8 cellular contexts compared by ENCODE assay signal in the genomic region with DNA sequence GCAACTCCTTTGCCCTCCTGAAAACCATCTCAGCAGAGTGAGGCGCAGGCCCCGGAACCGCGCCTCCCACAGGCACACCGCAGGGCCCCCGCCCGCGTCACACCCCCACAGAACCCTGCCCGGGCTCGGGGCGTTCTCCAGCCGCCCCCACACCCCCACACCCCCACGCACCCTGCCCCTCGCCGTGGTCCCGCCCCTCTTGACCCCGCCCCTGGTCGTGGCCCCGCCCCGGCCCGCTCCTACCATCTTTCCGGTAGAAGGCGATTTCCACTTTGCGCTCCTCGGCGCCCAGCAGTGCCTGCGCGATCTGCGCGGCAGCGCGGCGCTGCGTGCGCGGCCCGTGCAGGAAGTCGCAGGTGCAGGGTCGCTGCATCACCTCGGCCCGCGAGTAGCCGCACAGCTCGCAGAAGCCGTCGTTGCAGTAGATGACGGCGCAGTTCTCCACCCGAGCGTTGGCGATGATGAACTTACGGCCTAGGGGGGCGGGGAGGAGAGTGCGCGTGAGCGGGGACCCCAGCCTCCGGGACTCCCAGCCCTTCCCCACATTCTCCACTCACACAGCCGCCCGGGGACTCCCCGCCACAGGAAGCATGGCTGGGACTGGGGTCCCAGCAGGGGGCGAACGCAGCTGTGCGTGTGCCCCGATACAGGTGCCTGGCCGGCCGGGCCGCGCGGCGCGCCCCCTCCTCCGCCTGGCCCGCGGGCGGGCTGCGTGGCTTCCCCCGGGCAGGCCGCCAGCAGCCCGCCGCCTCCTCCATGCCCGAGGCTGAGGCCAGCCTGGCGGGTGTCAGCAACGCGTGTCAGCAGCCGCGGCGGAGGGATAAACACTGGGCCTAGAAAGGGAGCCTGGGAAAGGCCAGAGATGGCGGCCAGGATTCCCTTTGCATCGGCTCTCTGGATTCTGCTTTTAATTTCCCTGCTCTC. TPM values are rescaled to one million over a fixed set of nuclear protein-coding genes. Genes with fewer than 3 reads are reported as not detected.
DNase-seq lines count a peak whose midpoint lies in the region; ATAC-seq and TF ChIP-seq lines count a peak whose summit lies in the region.

No MANE protein-coding gene starts in this region.

- peaks cover 24% of the 10 kb centered on the region for H3K27me3 ChIP-seq in CD4-positive, alpha-beta T cell (ENCODE audit: control insufficient read depth, insufficient read depth, low read length)
- peaks cover 43% of the 10 kb centered on the region for H3K27me3 ChIP-seq in IMR-90 (ENCODE audit: control insufficient read depth, insufficient read depth, low read length)

- no peak overlapping the region for H4K8ac ChIP-seq in IMR-90 (ENCODE audit: low read depth in 2 of 2, low read length in 2 of 2)

- H4K20me1 ChIP-seq in IMR-90 (ENCODE audit: insufficient read depth, low read length) = no peaks in the 10 kb centered on the region; the same call in 1 of the 2 replicates

- peaks cover 60% of the 10 kb centered on the region for H3K4me1 Mint-ChIP-seq in CD4-positive, alpha-beta T cell (ENCODE audit: low read depth)
- peaks cover 30 to 35% of the 10 kb centered on the region in 2 donors for H3K4me1 Mint-ChIP-seq in immature natural killer cell

- H3K27ac Mint-ChIP-seq in CD4-positive, alpha-beta T cell = peak overlapping the region; percentile 91
- peak overlapping the region in 4 of 6 donors; percentile 40 to 59 (median 55) for H3K27ac Mint-ChIP-seq in immature natural killer cell

- H2AK5ac ChIP-seq in IMR-90 (ENCODE audit: low read depth, low read length) = no peak overlapping the region

- peak; percentile 76 to 86 (median 81) for DNase-seq in CD4-positive, alpha-beta T cell
- DNase-seq in IMR-90 (peak; percentile 25), T-helper 1 cell (peak; percentile 71 to 85 (median 80)), astrocyte of the cerebellum (ENCODE audit: low read depth) (no peak), immature natural killer cell (peak; percentile 65 to 75 (median 68))
- peak; percentile 56 to 63 for DNase-seq in stimulated activated CD4-positive, alpha-beta T cell treated with anti-CD3 and anti-CD28 coated beads, Interleukin-1b, Interleukin-23, amount 100 ng/mL, for 1 hour (ENCODE audit: low read depth in 2 of 2)

- H3K4me3 ChIP-seq in IMR-90 (ENCODE audit: insufficient read depth, low read depth, low read length) (peak overlapping the region; percentile 25), astrocyte of the cerebellum (ENCODE audit: low read depth, low read length) (peak overlapping the region; percentile 19)

- no peaks in the 10 kb centered on the region for H3K9me3 ChIP-seq in CD4-positive, alpha-beta T cell (ENCODE audit: control insufficient read depth, low read length)
- H3K9me3 ChIP-seq in IMR-90 (ENCODE audit: control insufficient read depth, insufficient read depth, low read length) = no peaks in the 10 kb centered on the region

- intact Hi-C loops in CD4-positive, alpha-beta T cell (cut with DNase I, micrococcal nuclease) = loop anchor here (5.0 to 10.0 kb wide), 2 partner anchors 38 to 110 kb away; partner anchors contain the start of genes AGAP3 (in 1 of the 2), FASTK (in 1 of the 2) and TMUB1 (in 1 of the 2)
- intact Hi-C loops in IMR-90 (cut with micrococcal nuclease) = no loop called here

- H2BK120ac ChIP-seq in IMR-90 (ENCODE audit: low read depth, low read length) = no peak overlapping the region

- H3K79me1 ChIP-seq in IMR-90 (ENCODE audit: low read depth in 1 of 2, low read length in 2 of 2) = no peaks in the 10 kb centered on the region

- H4K5ac ChIP-seq in IMR-90 (ENCODE audit: low read depth, low read length) = no peak overlapping the region

- peak overlapping the region; percentile 90 for H3K4me3 Mint-ChIP-seq in CD4-positive, alpha-beta T cell
- peak overlapping the region; percentile 77 to 87 (median 84) for H3K4me3 Mint-ChIP-seq in immature natural killer cell

- peak overlapping the region; percentile 63 for H3K27ac ChIP-seq in CD4-positive, alpha-beta T cell (ENCODE audit: low read depth, low read length)
- H3K27ac ChIP-seq in IMR-90 (ENCODE audit: insufficient read depth, low read length) = no peak overlapping the region

- H3K4ac ChIP-seq in IMR-90 (ENCODE audit: low read depth, low read length) = no peak overlapping the region

- no TSS peak for BruUV-seq in IMR-90 (replicated peaks; lab: Mats Ljungman, UMichigan)

- H2BK20ac ChIP-seq in IMR-90 (ENCODE audit: low read depth, low read length) = no peak overlapping the region

- H3K18ac ChIP-seq in IMR-90 (ENCODE audit: low read depth, low read length) = no peak overlapping the region; the same call in 1 of the 2 replicates

- peak; percentile 24 for TF ChIP-seq CTCF in CD4-positive, alpha-beta T cell (IDR thresholded peaks at IDR 0.05)
- 0 out of 2 replicates have a peak, but pooled peaks have one; percentile 26 for TF ChIP-seq CTCF in IMR-90 (conservative IDR thresholded peaks at IDR 0.05; ENCODE audit: low read depth, low read length)
- TF ChIP-seq CTCF in astrocyte of the cerebellum (IDR thresholded peaks at IDR 0.05; ENCODE audit: low read depth, low read length, missing control alignments) = peak; percentile 2

- no peak overlapping the region for H3K56ac ChIP-seq in IMR-90 (ENCODE audit: extremely low read depth, insufficient read depth, low read length)

- no peaks in the 10 kb centered on the region for H3K36me3 Mint-ChIP-seq in CD4-positive, alpha-beta T cell (ENCODE audit: low read depth)
- H3K36me3 Mint-ChIP-seq in immature natural killer cell = peaks cover 0 to 4% (median 3%) of the 10 kb centered on the region in 3 donors

- H3K23ac ChIP-seq in IMR-90 (ENCODE audit: low read depth, low read length) = no peak overlapping the region

- in situ Hi-C loops in IMR-90 (cut with MboI; ENCODE audit: low sequenced_read_pairs) (loop anchor here (25.0 kb wide), 1 partner anchor 562 kb away; a partner anchor contains a TSS), astrocyte of the cerebellum (cut with HindIII; ENCODE audit: low sequenced_read_pairs) (no loop called here)

- dilution Hi-C loops in IMR-90 (cut with HindIII; ENCODE audit: low sequenced_read_pairs, unreplicated experiment) = no loop called here

- 0 out of 2 replicates have a peak overlapping the region, but pooled peaks have one; percentile 24 for H3K9ac ChIP-seq in IMR-90 (ENCODE audit: low read depth, low read length)

- POLR2A ChIA-PET in CD4-positive, alpha-beta T cell (lab: Charles Lee) = interaction anchor here (0.6 to 3.3 kb wide), 10 partner anchors 10 to 534 kb away, joined by 3 to 20 read pairs (median 5); partner anchors contain the start of gene ABCB8
- POLR2A ChIA-PET in IMR-90 (lab: Charles Lee; ENCODE audit: unreplicated experiment) = no interaction called here

- peak overlapping the region; percentile 71; the same call in 1 of the 2 replicates for H3K4me2 ChIP-seq in IMR-90 (ENCODE audit: low read depth, low read length)

- H3K9me3 Mint-ChIP-seq in CD4-positive, alpha-beta T cell = no peaks in the 10 kb centered on the region
- H3K9me3 Mint-ChIP-seq in immature natural killer cell = peaks cover 0 to 4% (median 0%) of the 10 kb centered on the region in 6 donors

- peak overlapping the region; percentile 75 for H2AFZ ChIP-seq in IMR-90 (replicated peaks; ENCODE audit: low read length, poor library complexity)

- no peak for TF ChIP-seq POLR2A in IMR-90 (IDR thresholded peaks at IDR 0.05; ENCODE audit: low read depth, low read length)

- no peak for TF ChIP-seq RAD21 in IMR-90 (IDR thresholded peaks at IDR 0.05; ENCODE audit: low read length)

- peaks cover 31% of the 10 kb centered on the region; the same call in 1 of the 2 replicates for H3K4me1 ChIP-seq in IMR-90 (ENCODE audit: control insufficient read depth, insufficient read depth, low read length)

- peak overlapping the region; percentile 42 for H2AK9ac ChIP-seq in IMR-90 (replicated peaks; ENCODE audit: low read depth, low read length, poor library complexity)

- WGBS in IMR-90 (ENCODE audit: extremely low coverage in 2 of 2, insufficient read length in 1 of 2), 2 experiments = 2% methylated on average over 43 of the region's 89 CpGs; no CpG with 5 or more reads in 1 of the 2 experiments

- no peaks in the 10 kb centered on the region for H3K36me3 ChIP-seq in IMR-90 (ENCODE audit: control insufficient read depth, insufficient read depth, low read length)

- H3K27me3 Mint-ChIP-seq in CD4-positive, alpha-beta T cell = peaks cover 25% of the 10 kb centered on the region
- H3K27me3 Mint-ChIP-seq in immature natural killer cell (ENCODE audit: low read depth in 3 of 3) = peaks cover 17 to 29% (median 25%) of the 10 kb centered on the region in 3 donors

- CTCF ChIA-PET in CD4-positive, alpha-beta T cell (lab: Charles Lee) = interaction anchor here (0.9 to 2.7 kb wide), 4 partner anchors 10 to 44 kb away, joined by 3 to 24 read pairs (median 5); no protein-coding TSS in a partner anchor
- CTCF ChIA-PET in IMR-90 (lab: Yijun Ruan, JAX) = no interaction called here

- no peaks in the 10 kb centered on the region for H3K9me1 ChIP-seq in IMR-90 (ENCODE audit: insufficient read depth, low read length)

- peak; percentile 69 for ATAC-seq in CD4-positive, alpha-beta T cell (ENCODE audit: poor library complexity)
- ATAC-seq in GM19397 (IDR thresholded peaks at IDR 0.05; ENCODE audit: unreplicated experiment) = peak; percentile 61
- peak; percentile 7 for ATAC-seq in IMR-90 (ENCODE audit: low read depth)
- no peak for ATAC-seq in HG03469 (IDR thresholded peaks at IDR 0.05; ENCODE audit: unreplicated experiment)

- no peak overlapping the region for H2BK15ac ChIP-seq in IMR-90 (ENCODE audit: low read depth, low read length)

- H4K91ac ChIP-seq in IMR-90 (ENCODE audit: insufficient read depth, low read depth, low read length) = no peak overlapping the region

- no peak overlapping the region for H2BK5ac ChIP-seq in IMR-90 (ENCODE audit: low read depth, low read length, poor library complexity, severe bottlenecking)

- H3K14ac ChIP-seq in IMR-90 (replicated peaks; ENCODE audit: low read depth, low read length) = no peak overlapping the region

RNA-seq across cellular contexts. Expression of gene KCNH2, which starts 3.4 kb away (rescaled TPM):
- total RNA-seq in CD4-positive, alpha-beta T cell = 1 to 10 TPM; 1.9 to 2.3 TPM
- 0.56 and 0.90 TPM in 2 replicates for total RNA-seq in IMR-90 (2012; rRNA removed)
- 1.6 and 2.1 TPM in 2 replicates for polyA plus RNA-seq in IMR-90 (2012; rRNA removed)
- polyA plus RNA-seq in IMR-90 (2012; cell fraction: cytosol; rRNA removed) = 0.74 and 2.5 TPM in 2 replicates
- polyA plus RNA-seq in IMR-90 (2012; cell fraction: nucleus; rRNA removed; ENCODE audit: low replicate concordance) = 1.2 and 2.0 TPM in 2 replicates
- not detected for polyA plus RNA-seq in immature natural killer cell

RNA-seq across cellular contexts. Expression of gene NOS3, which starts 16.1 kb away (rescaled TPM):
- total RNA-seq in CD4-positive, alpha-beta T cell = 1 to 10 TPM; 3.9 to 7.1 TPM
- 0.28 and 0.72 TPM in 2 replicates for total RNA-seq in IMR-90 (2012; rRNA removed)
- 2.0 and 2.9 TPM in 2 replicates for polyA plus RNA-seq in IMR-90 (2012; rRNA removed)
- 1.2 and 1.9 TPM in 2 replicates for polyA plus RNA-seq in IMR-90 (2012; cell fraction: cytosol; rRNA removed)
- polyA plus RNA-seq in IMR-90 (2012; cell fraction: nucleus; rRNA removed; ENCODE audit: low replicate concordance) = 1.0 and 3.3 TPM in 2 replicates
- polyA plus RNA-seq in immature natural killer cell = 1 to 10 TPM in 2 of 3 donors, under 1 TPM in 1; 0.21 to 4.9 (median 2.4) TPM

RNA-seq across cellular contexts. Expression of gene ATG9B, which starts 49.6 kb away (rescaled TPM):
- 10 to 100 TPM; 16.8 to 17.1 TPM for total RNA-seq in CD4-positive, alpha-beta T cell
- 0.18 TPM in 1 of 2 replicates, not detected in the other for total RNA-seq in IMR-90 (2012; rRNA removed)
- polyA plus RNA-seq in IMR-90 (2012; rRNA removed) = 0.91 and 1.1 TPM in 2 replicates
- polyA plus RNA-seq in IMR-90 (2012; cell fraction: cytosol; rRNA removed) = 0.22 and 0.49 TPM in 2 replicates
- polyA plus RNA-seq in IMR-90 (2012; cell fraction: nucleus; rRNA removed; ENCODE audit: low replicate concordance) = 3.2 and 5.6 TPM in 2 replicates
- polyA plus RNA-seq in immature natural killer cell = 1 to 10 TPM in 2 of 3 donors, not detected in 1; 1.9 to 5.7 TPM

RNA-seq across cellular contexts. Expression of gene ABCB8, which starts 53.5 kb away (rescaled TPM):
- 10 to 100 TPM; 57.0 to 62.2 TPM for total RNA-seq in CD4-positive, alpha-beta T cell
- 14.7 and 16.3 TPM in 2 replicates for total RNA-seq in IMR-90 (2012; rRNA removed)
- 26.8 and 27.5 TPM in 2 replicates for polyA plus RNA-seq in IMR-90 (2012; rRNA removed)
- polyA plus RNA-seq in IMR-90 (2012; cell fraction: cytosol; rRNA removed) = 13.0 and 25.1 TPM in 2 replicates
- polyA plus RNA-seq in IMR-90 (2012; cell fraction: nucleus; rRNA removed; ENCODE audit: low replicate concordance) = 62.3 and 128 TPM in 2 replicates
- 10 to 100 TPM; 17.6 to 26.5 (median 23.3) TPM for polyA plus RNA-seq in immature natural killer cell

Comparison
In these comparisons a context has a peak if more than half of its experiments do, and no peak if none do; other contexts are left out.
1. RNA of gene ATG9B, which starts 49.6 kb away (total RNA-seq): 16.8 to 17.1 TPM in CD4-positive, alpha-beta T cell; 0.18 TPM in IMR-90; every median in the first group is over 10 times any median in the second.
2. Peak in every context shown above with its lines, with median percentiles within 50 percentile points of each other: CTCF ChIP-seq.